ENCODE assay signal across 8 cellular contexts in the genomic region with DNA sequence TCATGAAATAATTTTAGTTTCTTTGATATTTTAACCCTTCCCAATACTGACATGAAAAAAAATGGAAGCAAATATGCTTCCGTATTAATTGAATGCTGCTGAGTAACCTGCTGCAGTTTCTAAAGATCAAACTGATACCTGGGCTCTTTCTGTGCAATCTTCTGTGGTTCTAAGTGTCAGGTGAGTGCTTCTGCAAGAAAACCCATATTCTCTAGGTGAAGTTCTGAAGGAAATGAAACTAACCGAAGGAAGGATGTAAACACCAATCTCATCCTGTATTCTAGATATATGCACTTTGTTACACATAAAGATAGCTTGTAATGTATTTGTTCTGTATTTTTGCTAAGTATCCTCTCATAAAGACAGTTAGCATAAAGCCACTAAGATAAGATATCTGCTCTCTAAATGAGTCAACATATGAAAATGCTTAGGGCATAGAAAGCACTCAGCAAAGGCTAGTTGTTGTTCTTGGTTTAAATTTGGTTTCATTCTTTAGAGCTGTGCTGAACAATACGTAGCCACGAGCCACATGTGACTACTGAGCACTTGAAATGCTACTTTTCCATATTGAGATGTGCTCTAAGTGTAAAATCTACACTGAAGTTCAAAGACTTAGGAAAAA. TPM values are rescaled to one million over a fixed set of nuclear protein-coding genes. Genes with fewer than 3 reads are reported as not detected.
A peak's percentile ranks its signal among the peaks of the same experiment; 100 is the strongest.
DNase-seq lines count a peak whose midpoint lies in the region; ATAC-seq, FAIRE-seq and TF ChIP-seq lines count a peak whose summit lies in the region.

No MANE protein-coding gene starts in this region.

- H3K4me3 ChIP-seq in GM12865 (ENCODE audit: low read depth, low read length) (peak overlapping the region; percentile 23; the same call in 1 of the 2 replicates), endothelial cell of umbilical vein (replicated peaks in 1 of 3; ENCODE audit: insufficient read depth in 1 of 3, low read depth in 1 of 3, low read length in 3 of 3) (peak overlapping the region in 1 of 3 experiments; percentile 12), prostate gland (no peak overlapping the region)

- H3K4me1 ChIP-seq in endothelial cell of umbilical vein (ENCODE audit: control insufficient read depth, extremely low read depth, insufficient read depth, low read length) (peaks cover 51% of the 10 kb centered on the region), prostate gland (replicated peaks) (no peaks in the 10 kb centered on the region)

- H3K9me1 ChIP-seq in endothelial cell of umbilical vein (replicated peaks; ENCODE audit: control insufficient read depth, extremely low read depth, insufficient read depth, low read length) = no peaks in the 10 kb centered on the region

- 61% methylated on average over 4 of the region's 4 CpGs for WGBS in prostate gland

- dilution Hi-C loops in endothelial cell of umbilical vein (cut with MboI; ENCODE audit: extremely low pct_ligation_motif_present, low sequenced_read_pairs) = no loop called here

- TF ChIP-seq POLR2A in endothelial cell of umbilical vein (IDR thresholded peaks at IDR 0.05; ENCODE audit: low read depth, low read length) = no peak
- no peak for TF ChIP-seq POLR2A in prostate gland (IDR thresholded peaks at IDR 0.05)

- H3K36me3 ChIP-seq in endothelial cell of umbilical vein (ENCODE audit: control insufficient read depth in 2 of 2, extremely low read depth in 1 of 2, insufficient read depth in 2 of 2, low read length in 2 of 2) (peaks cover 0 to 5% of the 10 kb centered on the region in 2 experiments), prostate gland (no peaks in the 10 kb centered on the region)

- no peaks in the 10 kb centered on the region for H4K20me1 ChIP-seq in endothelial cell of umbilical vein (replicated peaks; ENCODE audit: control insufficient read depth, extremely low read depth, insufficient read depth, low read length)

- peak; percentile 57 for DNase-seq in GM12865 (ENCODE audit: low read depth)
- peak; percentile 26 for DNase-seq in endothelial cell of umbilical vein (ENCODE audit: low read depth, low spot score)
- DNase-seq in SHP77 treated with DMSO at 0.1 percent for 48 hours (lab: John Stamatoyannopoulos, UW) = no peak
- no peak for DNase-seq in SHP77 (lab: John Stamatoyannopoulos, UW)
- DNase-seq in prostate gland (ENCODE audit: low spot score) = no peak
- no peak for DNase-seq in DMS 273 (lab: John Stamatoyannopoulos, UW; ENCODE audit: unreplicated experiment)

- no peak overlapping the region for H3K9ac ChIP-seq in endothelial cell of umbilical vein (replicated peaks; ENCODE audit: extremely low read depth, insufficient read depth, low read length)

- BruUV-seq in endothelial cell of umbilical vein (replicated peaks; lab: Mats Ljungman, UMichigan) = no TSS peak

- H3K4me2 ChIP-seq in endothelial cell of umbilical vein (ENCODE audit: insufficient read depth, low read length) = peak overlapping the region; percentile 53

- FAIRE-seq in endothelial cell of umbilical vein (lab: Jason Lieb, UNC) = no peak

- H3K27ac ChIP-seq in endothelial cell of umbilical vein (ENCODE audit: insufficient read depth, low read depth, low read length) (no peak overlapping the region), prostate gland (no peak overlapping the region)

- CTCF ChIA-PET in endothelial cell of umbilical vein (lab: Charles Lee) = interaction anchor here (0.8 to 2.6 kb wide), 5 partner anchors 9 to 92 kb away, joined by 3 to 10 read pairs (median 4); a partner anchor contains a TSS

- peaks cover 64% of the 10 kb centered on the region for H3K79me2 ChIP-seq in endothelial cell of umbilical vein (ENCODE audit: control insufficient read depth, insufficient read depth, low read length)

- intact Hi-C loops in endothelial cell of umbilical vein (cut with micrococcal nuclease) (no loop called here), prostate gland (cut with DNase I) (no loop called here)

- H3K9me3 ChIP-seq in endothelial cell of umbilical vein (replicated peaks; ENCODE audit: control insufficient read depth, insufficient read depth, low read length) = no peaks in the 10 kb centered on the region
- no peaks in the 10 kb centered on the region for H3K9me3 ChIP-seq in prostate gland

- H2AFZ ChIP-seq in endothelial cell of umbilical vein (ENCODE audit: low read depth, low read length) = no peak overlapping the region

- no peaks in the 10 kb centered on the region for H3K27me3 ChIP-seq in endothelial cell of umbilical vein (ENCODE audit: control insufficient read depth in 2 of 2, insufficient read depth in 2 of 2, low read length in 2 of 2)
- no peaks in the 10 kb centered on the region for H3K27me3 ChIP-seq in prostate gland (replicated peaks; ENCODE audit: insufficient read depth)

- peak; percentile 98 for ATAC-seq in GM21390 (IDR thresholded peaks at IDR 0.05; ENCODE audit: unreplicated experiment)
- peak; percentile 98 for ATAC-seq in HG03469 (IDR thresholded peaks at IDR 0.05; ENCODE audit: unreplicated experiment)

- POLR2A ChIA-PET in endothelial cell of umbilical vein (lab: Charles Lee) = no interaction called here

- TF ChIP-seq CTCF in GM12865 (IDR thresholded peaks at IDR 0.05; ENCODE audit: insufficient read depth, low read depth, low read length, missing control alignments) = no peak
- TF ChIP-seq CTCF in endothelial cell of umbilical vein (IDR thresholded peaks at IDR 0.05; ENCODE audit: extremely low read depth in 1 of 2, insufficient read depth in 1 of 2, low read depth in 1 of 2, low read length in 2 of 2) = no peak
- TF ChIP-seq CTCF in prostate gland (IDR thresholded peaks at IDR 0.05) = no peak

TF ChIP-seq in endothelial cell of umbilical vein, 7 proteins besides CTCF, POLR2A, EP300 and RAD21:
- TF ChIP-seq, protein P1, sequence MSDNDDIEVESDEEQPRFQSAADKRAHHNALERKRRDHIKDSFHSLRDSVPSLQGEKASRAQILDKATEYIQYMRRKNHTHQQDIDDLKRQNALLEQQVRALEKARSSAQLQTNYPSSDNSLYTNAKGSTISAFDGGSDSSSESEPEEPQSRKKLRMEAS (IDR thresholded peaks at IDR 0.05; ENCODE audit: insufficient read depth, insufficient read length) = no peak
- TF ChIP-seq MYC (IDR thresholded peaks at IDR 0.05; ENCODE audit: low read depth, low read length) (no peak), GATA2 (IDR thresholded peaks at IDR 0.05; ENCODE audit: insufficient read depth, insufficient read length, low read depth, low read length) (no peak), POLR2AphosphoS5 (IDR thresholded peaks at IDR 0.05; ENCODE audit: insufficient read depth, low read depth, low read length) (no peak), FOS (IDR thresholded peaks at IDR 0.05; ENCODE audit: borderline replicate concordance, insufficient read depth, low read length) (no peak), EZH2 (IDR thresholded peaks at IDR 0.05; ENCODE audit: borderline replicate concordance, low read depth, low read length, severe bottlenecking) (no peak), JUN (IDR thresholded peaks at IDR 0.05; ENCODE audit: borderline replicate concordance, insufficient read depth, insufficient read length, low read depth) (no peak)

RNA-seq across cellular contexts. Expression of a gene that starts 52.0 kb away (rescaled TPM):
- total RNA-seq in endothelial cell of umbilical vein = 53.2 and 62.3 TPM in 2 replicates
- 8.9 and 11.2 TPM in 2 replicates for polyA plus RNA-seq in endothelial cell of umbilical vein
- 12.5 and 13.0 TPM in 2 replicates for polyA plus RNA-seq in endothelial cell of umbilical vein (2011; cell fraction: cytosol; rRNA removed)
- polyA plus RNA-seq in endothelial cell of umbilical vein (2011; cell fraction: nucleus; rRNA removed) = 19.5 and 23.9 TPM in 2 replicates
- polyA plus RNA-seq in endothelial cell of umbilical vein (2012) = 36.8 and 58.4 TPM in 2 replicates
- polyA minus RNA-seq in endothelial cell of umbilical vein = 48.2 and 48.9 TPM in 2 replicates
- polyA minus RNA-seq in endothelial cell of umbilical vein (2011; cell fraction: cytosol; rRNA and poly(A)+ RNA removed) = 8.8 TPM
- polyA minus RNA-seq in endothelial cell of umbilical vein (2011; cell fraction: nucleus; rRNA and poly(A)+ RNA removed) = 32.6 and 52.9 TPM in 2 replicates
- total RNA-seq in prostate gland = 10 to 100 TPM in 1 of 2 donors, 1 to 10 TPM in 1; 6.4 to 21.5 TPM

Comparison
In these comparisons a context has a peak if more than half of its experiments do, and no peak if none do; other contexts are left out.
1. DNase-seq: peak in GM12865 (single experiment) and endothelial cell of umbilical vein (single experiment); none in SHP77 treated with DMSO at 0.1 percent for 48 hours (single experiment), SHP77 (0 of 2), prostate gland (single experiment) and DMS 273 (single experiment).